Comparison of ENCODE assay signal across 8 cellular contexts in genomic region chr11:130071211-130071712, GRCh38. TPM values are rescaled to one million over a fixed set of nuclear protein-coding genes. Genes with fewer than 3 reads are reported as not detected.
DNase-seq lines count a peak whose midpoint lies in the region; ATAC-seq lines count a peak whose summit lies in the region.

No MANE protein-coding gene starts in this region.

- H3K27ac Mint-ChIP-seq in activated naive CD8-positive, alpha-beta T cell, result no peak overlapping the region
- H3K27ac Mint-ChIP-seq in immature natural killer cell, result peak overlapping the region; percentile 80 to 92 (median 84)

- peaks cover 64% of the 10 kb centered on the region for H4K20me1 ChIP-seq in BLaER1

- H3K4me1 Mint-ChIP-seq in activated naive CD8-positive, alpha-beta T cell (ENCODE audit: low read depth), result peaks cover 20% of the 10 kb centered on the region
- peaks cover 33 to 42% of the 10 kb centered on the region in 2 donors for H3K4me1 Mint-ChIP-seq in immature natural killer cell

- H3K27me3 ChIP-seq in BLaER1 (peaks cover 29% of the 10 kb centered on the region), HUES48 (ENCODE audit: control insufficient read depth, insufficient read depth, low read length) (peaks cover 27% of the 10 kb centered on the region)

- H3K9me3 Mint-ChIP-seq in activated naive CD8-positive, alpha-beta T cell (ENCODE audit: low read depth), result no peaks in the 10 kb centered on the region
- H3K9me3 Mint-ChIP-seq in immature natural killer cell, result no peaks in the 10 kb centered on the region

- no peak overlapping the region for H3K9ac ChIP-seq in BLaER1
- H3K9ac ChIP-seq in HUES48 (ENCODE audit: low read depth, low read length), result peak overlapping the region; percentile 26; the same call in 1 of the 2 replicates

- H3K4me1 ChIP-seq in BLaER1 (peaks cover 29% of the 10 kb centered on the region), HUES48 (ENCODE audit: control insufficient read depth, insufficient read depth, low read length) (peaks cover 20% of the 10 kb centered on the region)

- peak overlapping the region; percentile 91 for H3K4me3 Mint-ChIP-seq in activated naive CD8-positive, alpha-beta T cell
- H3K4me3 Mint-ChIP-seq in immature natural killer cell, result peak overlapping the region; percentile 91 to 98 (median 91)

- H3K4me3 ChIP-seq in BLaER1, result peak overlapping the region; percentile 91
- H3K4me3 ChIP-seq in HUES48 (ENCODE audit: low read depth, low read length), result peak overlapping the region; percentile 95

- no peaks in the 10 kb centered on the region for H3K36me3 ChIP-seq in BLaER1
- no peaks in the 10 kb centered on the region for H3K36me3 ChIP-seq in HUES48 (ENCODE audit: control insufficient read depth, insufficient read depth, low read length)

- H3K9me3 ChIP-seq in BLaER1 (no peaks in the 10 kb centered on the region), HUES48 (ENCODE audit: control insufficient read depth, insufficient read depth, low read length) (no peaks in the 10 kb centered on the region)

- peak overlapping the region; percentile 94 for H3K4me2 ChIP-seq in BLaER1

- H3K36me3 Mint-ChIP-seq in activated naive CD8-positive, alpha-beta T cell, result peaks cover 6% of the 10 kb centered on the region
- H3K36me3 Mint-ChIP-seq in immature natural killer cell, result peaks cover 0 to under 1% (median 0%) of the 10 kb centered on the region in 3 donors

- no peak for ATAC-seq in stimulated activated naive CD8-positive, alpha-beta T cell treated with anti-CD3 and anti-CD28 coated beads, Interleukin-15, Interleukin-2, amounts not matched to agents 100 U/mL and 50 U/mL, for 24 hours
- ATAC-seq in HG02938 (IDR thresholded peaks at IDR 0.05; ENCODE audit: unreplicated experiment), result no peak
- no peak for ATAC-seq in HG03175 (IDR thresholded peaks at IDR 0.05; ENCODE audit: unreplicated experiment)

- peaks cover 8% of the 10 kb centered on the region for H3K27me3 Mint-ChIP-seq in activated naive CD8-positive, alpha-beta T cell
- H3K27me3 Mint-ChIP-seq in immature natural killer cell (ENCODE audit: low read depth in 3 of 3), result peaks cover 13 to 19% (median 14%) of the 10 kb centered on the region in 3 donors

- peak in 2 of 3 donors; percentile 22 to 35 for DNase-seq in immature natural killer cell
- peak; percentile 16 for DNase-seq in stimulated activated naive CD8-positive, alpha-beta T cell treated with anti-CD3 and anti-CD28 coated beads, Interleukin-15, Interleukin-2, amounts not matched to agents 100 U/mL and 50 U/mL, for 24 hours
- no peak for DNase-seq in activated CD8-positive, alpha-beta memory T cell treated with anti-CD3 and anti-CD28 coated beads for 24 hours

- H3K27ac ChIP-seq in BLaER1 (no peak overlapping the region), HUES48 (ENCODE audit: low read depth, low read length) (peak overlapping the region; percentile 36)

RNA-seq across cellular contexts. Expression of gene APLP2, which starts 1.6 kb away (rescaled TPM):
- 100 to 1,000 TPM in 1 of 3 donors, 10 to 100 TPM in 2; 69.4 to 125 (median 75.8) TPM for polyA plus RNA-seq in immature natural killer cell
